Comparison of ENCODE assay signal across 8 cellular contexts in the genomic region with DNA sequence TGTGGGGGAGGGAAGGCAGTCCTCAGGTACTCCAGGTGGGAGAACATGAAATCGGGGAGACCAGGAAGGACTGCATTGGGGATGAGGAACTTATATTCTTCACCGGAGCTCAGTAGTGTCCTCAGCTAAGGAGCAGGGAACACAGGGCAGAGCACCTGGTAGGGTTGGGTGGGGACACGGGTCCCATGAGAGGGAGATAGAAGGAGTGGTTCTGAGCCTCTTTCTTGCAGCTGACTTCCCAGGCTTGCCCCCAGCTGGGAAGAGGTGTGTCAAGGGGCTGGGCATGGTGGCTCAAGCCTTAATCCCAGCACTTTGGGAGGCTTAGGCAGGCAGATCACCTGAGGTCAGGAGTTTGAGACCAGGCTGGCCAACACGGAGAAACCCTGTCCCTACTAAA. TPM values are rescaled to one million over a fixed set of nuclear protein-coding genes. Genes with fewer than 3 reads are reported as not detected.
DNase-seq lines count a peak whose midpoint lies in the region; ATAC-seq and TF ChIP-seq lines count a peak whose summit lies in the region.

No MANE protein-coding gene starts in this region.

- TF ChIP-seq CTCF in esophagus muscularis mucosa (IDR thresholded peaks at IDR 0.05) (no peak), progenitor cell of endocrine pancreas (IDR thresholded peaks at IDR 0.05; ENCODE audit: unreplicated experiment) (no peak)

- intact Hi-C loops in esophagus muscularis mucosa (cut with DNase I), result no loop called here

- H3K27ac Mint-ChIP-seq in progenitor cell of endocrine pancreas, result peak overlapping the region; percentile 96

- H3K4me1 ChIP-seq in ES-I3 (ENCODE audit: insufficient read depth, low read length) (peaks cover 37% of the 10 kb centered on the region), SJCRH30 (peaks cover 41% of the 10 kb centered on the region), esophagus muscularis mucosa (peaks cover 77 to 91% (median 85%) of the 10 kb centered on the region in 4 donors)

- H3K9me3 ChIP-seq in ES-I3 (ENCODE audit: control insufficient read depth, insufficient read depth, low read length) (no peaks in the 10 kb centered on the region), SJCRH30 (replicated peaks) (no peaks in the 10 kb centered on the region), esophagus muscularis mucosa (no peaks in the 10 kb centered on the region)

- ATAC-seq in GM21737 (IDR thresholded peaks at IDR 0.05; ENCODE audit: unreplicated experiment), result no peak

- no peak for TF ChIP-seq EP300 in esophagus muscularis mucosa (IDR thresholded peaks at IDR 0.05)

- H3K36me3 ChIP-seq in ES-I3 (ENCODE audit: insufficient read depth, low read length), result no peaks in the 10 kb centered on the region
- no peaks in the 10 kb centered on the region for H3K36me3 ChIP-seq in SJCRH30
- H3K36me3 ChIP-seq in esophagus muscularis mucosa, result no peaks in the 10 kb centered on the region

- H3K4me3 ChIP-seq in SJCRH30 (no peak overlapping the region; the same call in 1 of the 2 replicates), esophagus muscularis mucosa (peak overlapping the region in 3 of 4 donors; percentile 70 to 75 (median 74))

- H3K4me1 Mint-ChIP-seq in progenitor cell of endocrine pancreas (ENCODE audit: low read depth), result peaks cover 18% of the 10 kb centered on the region

- H3K9me3 Mint-ChIP-seq in progenitor cell of endocrine pancreas (ENCODE audit: low read depth), result no peaks in the 10 kb centered on the region

- peak overlapping the region; percentile 96 for H3K9ac ChIP-seq in ES-I3 (ENCODE audit: low read depth, low read length)

- H3K27ac ChIP-seq in SJCRH30 (peak overlapping the region; percentile 51), esophagus muscularis mucosa (replicated peaks in 1 of 4) (peak overlapping the region; percentile 81 to 88 (median 84))

- H3K4me3 Mint-ChIP-seq in progenitor cell of endocrine pancreas (ENCODE audit: low read depth), result peak overlapping the region; percentile 85

- 67% methylated on average over 4 of the region's 4 CpGs for WGBS in esophagus muscularis mucosa

- no peak for DNase-seq in SJCRH30
- no peak for DNase-seq in esophagus muscularis mucosa (ENCODE audit: extremely low spot score)
- no peak for DNase-seq in progenitor cell of endocrine pancreas (ENCODE audit: low spot score, unreplicated experiment)
- DNase-seq in stimulated activated naive CD4-positive, alpha-beta T cell treated with Interleukin-2 at 50 U/mL for 16 hours (lab: John Stamatoyannopoulos, UW), result no peak
- DNase-seq in NCI-H146 (lab: John Stamatoyannopoulos, UW), result no peak
- no peak for DNase-seq in NCI-H345 (lab: John Stamatoyannopoulos, UW)

- H3K27me3 ChIP-seq in SJCRH30 (no peaks in the 10 kb centered on the region), esophagus muscularis mucosa (peaks cover 0 to 20% (median 6%) of the 10 kb centered on the region in 4 donors)

- no peak for TF ChIP-seq POLR2A in esophagus muscularis mucosa (IDR thresholded peaks at IDR 0.05; ENCODE audit: low read depth)

- no peaks in the 10 kb centered on the region for H3K36me3 Mint-ChIP-seq in progenitor cell of endocrine pancreas (ENCODE audit: insufficient read depth)

- H3K27me3 Mint-ChIP-seq in progenitor cell of endocrine pancreas, result peaks cover 21% of the 10 kb centered on the region

RNA-seq across cellular contexts. Expression of a gene that starts 2.1 kb away (rescaled TPM):
- 20.7 and 23.2 TPM in 2 replicates for total RNA-seq in SJCRH30 (2014; rRNA removed; shearing (Covaris generic))
- 10 to 100 TPM in 2 of 4 donors, 1 to 10 TPM in 2; 8.0 to 15.6 (median 10.0) TPM for total RNA-seq in esophagus muscularis mucosa
- 28.2 and 30.2 TPM in 2 replicates for total RNA-seq in progenitor cell of endocrine pancreas

RNA-seq across cellular contexts. Expression of a gene that starts 3.6 kb away (rescaled TPM):
- 1.4 and 1.7 TPM in 2 replicates for total RNA-seq in SJCRH30 (2014; rRNA removed; shearing (Covaris generic))
- under 1 TPM; 0.13 to 0.69 (median 0.37) TPM for total RNA-seq in esophagus muscularis mucosa
- total RNA-seq in progenitor cell of endocrine pancreas, result 3.4 and 3.9 TPM in 2 replicates

RNA-seq across cellular contexts. Expression of a gene that starts 18.3 kb away (rescaled TPM):
- total RNA-seq in SJCRH30 (2014; rRNA removed; shearing (Covaris generic)), result 32.1 and 33.0 TPM in 2 replicates
- 10 to 100 TPM; 19.5 to 26.7 (median 23.8) TPM for total RNA-seq in esophagus muscularis mucosa
- total RNA-seq in progenitor cell of endocrine pancreas, result 33.4 and 36.3 TPM in 2 replicates

RNA-seq across cellular contexts. Expression of a gene that starts 34.1 kb away (rescaled TPM):
- 0.33 TPM in 1 of 2 replicates, not detected in the other for total RNA-seq in SJCRH30 (2014; rRNA removed; shearing (Covaris generic))
- total RNA-seq in esophagus muscularis mucosa (1 to 10 TPM; 3.0 to 8.7 (median 3.2) TPM), progenitor cell of endocrine pancreas (3.3 and 3.8 TPM in 2 replicates)

RNA-seq across cellular contexts. Expression of a gene that starts 46.3 kb away (rescaled TPM):
- 0.84 and 1.8 TPM in 2 replicates for total RNA-seq in SJCRH30 (2014; rRNA removed; shearing (Covaris generic))
- total RNA-seq in esophagus muscularis mucosa (under 1 TPM; 0.33 to 0.83 (median 0.60) TPM), progenitor cell of endocrine pancreas (5.4 and 5.5 TPM in 2 replicates)
